28 cellular contexts compared by ENCODE assay signal in genomic region chr4:76232681-76233080, GRCh38. TPM values are rescaled to one million over a fixed set of nuclear protein-coding genes. Genes with fewer than 3 reads are reported as not detected.
DNase-seq lines count a peak whose midpoint lies in the region; ATAC-seq, FAIRE-seq and TF ChIP-seq lines count a peak whose summit lies in the region.
"Had no signal": no experiment of that assay in that cellular context is flagged by ENCODE, and none has a peak within 500 bp of the region (broad histone marks: within the 10 kb centered on the region; RNA-seq: fewer than 3 reads in every experiment).

No MANE protein-coding gene starts in this region.

- no TSS peak for BruUV-seq in K562 (replicated peaks; lab: Mats Ljungman, UMichigan)

- intact Hi-C loops in K562 (cut with micrococcal nuclease), result loop anchor here (2.0 kb wide), 1 partner anchor 18 kb away; no protein-coding TSS in a partner anchor

- H3K4me3 ChIP-seq in ACC112 (ENCODE audit: low read depth, low read length) (no peak overlapping the region), HUES64 (ENCODE audit: low read length) (peak overlapping the region; percentile 47), K562 (peak overlapping the region; percentile 61), iPS-18a (ENCODE audit: low read length) (peak overlapping the region; percentile 66), tibial nerve (no peak overlapping the region)
- H3K4me3 ChIP-seq: HAP-1, transverse colon had no signal

- FAIRE-seq in K562 (lab: Jason Lieb, UNC), result no peak
- FAIRE-seq: bronchial epithelial cell, endothelial cell of umbilical vein, GM18507 had no signal

- ATAC-seq in K562 (no peak), HG03039 (IDR thresholded peaks at IDR 0.05; ENCODE audit: unreplicated experiment) (no peak)
- ATAC-seq: activated CD8-positive, alpha-beta T cell treated with anti-CD3 and anti-CD28 coated beads, Interleukin-2, amount 10 ng/mL, durations not matched to agents 7 days and 5 days; activated naive CD4-positive, alpha-beta T cell treated with anti-CD3 and anti-CD28 coated beads, Interleukin-2, amount 50 U/mL, for 72 hours; CD8-positive, alpha-beta T cell; Panc1; sciatic nerve had no signal

- DNase-seq in K562 (ENCODE audit: extremely low read depth in 1 of 4, low spot score in 3 of 4) (no peak), tibial nerve (ENCODE audit: low spot score in 2 of 2) (no peak), DMS153 treated with DMSO at 0.1 percent for 48 hours (lab: John Stamatoyannopoulos, UW; ENCODE audit: unreplicated experiment) (no peak), NCI-H2227 treated with DMSO at 0.1 percent for 48 hours (lab: John Stamatoyannopoulos, UW) (no peak)
- DNase-seq: activated CD8-positive, alpha-beta T cell treated with anti-CD3 and anti-CD28 coated beads, Interleukin-2, amount 10 ng/mL, durations not matched to agents 7 days and 5 days; BE2C; CD8-positive, alpha-beta T cell; DMS 273 treated with DMSO at 0.1 percent for 48 hours; NCI-H1092; NCI-H187; NCI-H524 treated with DMSO at 0.1 percent for 48 hours; Right ventricle myocardium superior; stimulated activated CD4-positive, alpha-beta T cell treated with anti-CD3 and anti-CD28 coated beads, Interleukin-4, amount 100 ng/mL, for 1 hour; transverse colon had no signal

- no peak for TF ChIP-seq POLR2A in K562 (conservative IDR thresholded peaks at IDR 0.05)
- TF ChIP-seq POLR2A in tibial nerve (IDR thresholded peaks at IDR 0.05), result no peak

- TF ChIP-seq CTCF in K562 (IDR thresholded peaks at IDR 0.05 in 2 of 3, conservative IDR thresholded peaks at IDR 0.05 in 1 of 3; ENCODE audit: insufficient read depth in 2 of 3, low read depth in 1 of 3, low read length in 3 of 3), result no peak
- no peak for TF ChIP-seq CTCF in tibial nerve (IDR thresholded peaks at IDR 0.05)

- H3K9ac ChIP-seq in HUES64 (ENCODE audit: low read depth, low read length) (no peak overlapping the region), K562 (ENCODE audit: insufficient read depth in 1 of 2, low read depth in 2 of 2, low read length in 2 of 2) (peak overlapping the region in 1 of 2 experiments; percentile 81; a peak in 2 of 4 replicates), iPS-18a (ENCODE audit: low read length) (no peak overlapping the region)

- 90% methylated on average over 1 of the region's 1 CpG for WGBS in HUES64
- WGBS in K562 (ENCODE audit: insufficient coverage, low coverage, missing lambda C conversion rate), result 9% methylated on average over 1 of the region's 1 CpG
- 81 to 88% methylated on average over 1 of the region's 1 CpG for WGBS in tibial nerve, 2 donors

- H3K27ac ChIP-seq in ACC112 (ENCODE audit: low read depth, low read length) (no peak overlapping the region), HUES64 (ENCODE audit: low read depth, low read length) (no peak overlapping the region), K562 (ENCODE audit: extremely low read depth, low read depth, low read length) (no peak overlapping the region; the same call in 2 of the 3 replicates), iPS-18a (ENCODE audit: low read length) (no peak overlapping the region), tibial nerve (no peak overlapping the region)
- H3K27ac ChIP-seq: neutrophil had no signal

- H3K79me2 ChIP-seq in ACC112 (ENCODE audit: control insufficient read depth, insufficient read depth, low read length, unreplicated experiment), result no peaks in the 10 kb centered on the region
- H3K79me2 ChIP-seq in K562 (ENCODE audit: control insufficient read depth, insufficient read depth, low read length), result peaks cover 30% of the 10 kb centered on the region

- H3K9me3 ChIP-seq in HUES64 (ENCODE audit: insufficient read depth, low read depth, low read length) (peaks cover 16% of the 10 kb centered on the region), K562 (replicated peaks; ENCODE audit: control insufficient read depth, insufficient read depth, low read depth, low read length) (peaks cover 11% of the 10 kb centered on the region), iPS-18a (ENCODE audit: control insufficient read depth, low read depth, low read length) (peaks cover 3% of the 10 kb centered on the region), tibial nerve (peaks cover 0 to 16% (median 0%) of the 10 kb centered on the region in 4 donors)
- H3K9me3 ChIP-seq: BE2C, neutrophil had no signal

- H4K20me1 ChIP-seq in K562 (replicated peaks; ENCODE audit: control insufficient read depth, insufficient read depth, low read length), result no peaks in the 10 kb centered on the region

- H2AFZ ChIP-seq in ACC112 (ENCODE audit: low read length, unreplicated experiment) (peak overlapping the region; percentile 12), K562 (ENCODE audit: low read depth, low read length) (no peak overlapping the region; the same call in 1 of the 2 replicates)

- in situ Hi-C loops in K562 (cut with MboI), result no loop called here

- POLR2A ChIA-PET in K562 (lab: Yijun Ruan, JAX), result interaction anchor here (0.7 kb wide), 1 partner anchor 19 kb away, joined by 3 read pairs; the partner anchor contains the start of gene SCARB2

- TF ChIP-seq EP300 in K562 (IDR thresholded peaks at IDR 0.05; ENCODE audit: low read length) (no peak), tibial nerve (IDR thresholded peaks at IDR 0.05) (no peak)

- no peak for TF ChIP-seq RAD21 in K562 (CRISPR knock-in tag; conservative IDR thresholded peaks at IDR 0.05 in 1 of 2, IDR thresholded peaks at IDR 0.05 in 1 of 2)

- H3K36me3 ChIP-seq in ACC112 (ENCODE audit: insufficient read depth, low read length) (no peaks in the 10 kb centered on the region), HUES64 (ENCODE audit: insufficient read depth, low read length) (peaks cover 11% of the 10 kb centered on the region), K562 (ENCODE audit: control insufficient read depth, insufficient read depth, low read length) (peaks cover 24% of the 10 kb centered on the region), iPS-18a (ENCODE audit: control insufficient read depth, low read depth, low read length) (peaks cover 4% of the 10 kb centered on the region), tibial nerve (no peaks in the 10 kb centered on the region)
- H3K36me3 ChIP-seq: BE2C, HAP-1, neutrophil, transverse colon had no signal

- H3K27me3 ChIP-seq in ACC112 (ENCODE audit: insufficient read depth, low read length) (no peaks in the 10 kb centered on the region), HUES64 (ENCODE audit: insufficient read depth, low read length) (no peaks in the 10 kb centered on the region), K562 (ENCODE audit: control insufficient read depth in 2 of 2, insufficient read depth in 2 of 2, low read length in 2 of 2) (no peaks in the 10 kb centered on the region), iPS-18a (ENCODE audit: control insufficient read depth, insufficient read depth, low read length) (no peaks in the 10 kb centered on the region), tibial nerve (no peaks in the 10 kb centered on the region)
- H3K27me3 ChIP-seq: BE2C, neutrophil, transverse colon had no signal

- H3K4me2 ChIP-seq in K562 (ENCODE audit: insufficient read depth, low read length), result peak overlapping the region; percentile 92

- CTCF ChIA-PET in K562 (lab: Yijun Ruan, JAX; ENCODE audit: low intra/inter-chr PET ratio), result no interaction called here

- H3K9me1 ChIP-seq in K562 (ENCODE audit: control insufficient read depth, insufficient read depth, low read length), result no peaks in the 10 kb centered on the region

- H3K4me1 ChIP-seq in ACC112 (ENCODE audit: control insufficient read depth, insufficient read depth, low read length, unreplicated experiment), result peaks cover 24% of the 10 kb centered on the region
- peaks cover 22% of the 10 kb centered on the region for H3K4me1 ChIP-seq in HUES64 (ENCODE audit: insufficient read depth, low read length)
- H3K4me1 ChIP-seq in K562 (replicated peaks in 1 of 2; ENCODE audit: control insufficient read depth in 2 of 2, insufficient read depth in 2 of 2, low read length in 2 of 2), result peaks cover 0 to 3% of the 10 kb centered on the region in 2 experiments; a peak in 1 of 5 replicates
- H3K4me1 ChIP-seq in iPS-18a (ENCODE audit: control insufficient read depth, low read depth, low read length), result peaks cover 23% of the 10 kb centered on the region
- H3K4me1 ChIP-seq in tibial nerve, result no peaks in the 10 kb centered on the region
- H3K4me1 ChIP-seq: BE2C had no signal

RNA-seq across cellular contexts. Expression of gene FAM47E, which starts 18.8 kb away (rescaled TPM):
- 0.80 TPM for polyA plus RNA-seq in HUES64 (2013, experiment 1 of 2)
- 3.2 TPM for polyA plus RNA-seq in HUES64 (2013, experiment 2 of 2)
- total RNA-seq in K562 (2011; cell fraction: chromatin; rRNA removed; ENCODE audit: low replicate concordance), result 1.3 and 1.8 TPM in 2 replicates
- 0.50 and 0.66 TPM in 2 replicates for total RNA-seq in K562 (2011; cell fraction: nucleolus; rRNA removed)
- total RNA-seq in K562 (2011; cell fraction: nucleoplasm; rRNA removed), result 1.5 and 5.1 TPM in 2 replicates
- total RNA-seq in K562 (2014; rRNA removed), result 3.6 and 3.7 TPM in 2 replicates
- 6.4 and 7.4 TPM in 2 replicates for total RNA-seq in K562 (2014; rRNA removed; fragmentation: Illumina TruSeq; extraction: Trizol)
- 12.0 and 15.6 TPM in 2 replicates for total RNA-seq in K562 (2015; rRNA removed; fragmentation: Illumina TruSeq; extraction: Trizol)
- 3.7 and 4.8 TPM in 2 replicates for total RNA-seq in K562 (2021)
- polyA plus RNA-seq in K562 (2011; rRNA removed), result 0.38 and 4.8 TPM in 2 replicates
- polyA plus RNA-seq in K562 (2011; cell fraction: cytosol; rRNA removed), result 1.2 TPM in 1 of 2 replicates, not detected in the other
- polyA plus RNA-seq in K562 (2011; cell fraction: nucleus; rRNA removed), result 0.07 and 1.3 TPM in 2 replicates
- polyA plus RNA-seq in K562 (2012), result 15.5 and 15.6 TPM in 2 replicates
- polyA plus RNA-seq in K562 (2014; fragmentation: Illumina TruSeq; extraction: Trizol), result 5.5 and 6.9 TPM in 2 replicates
- polyA plus RNA-seq in K562 (2014; fragmentation: Nextera tagmentation; extraction: Ambion mirVana), result 10 to 100 TPM; 11.8 to 12.4 TPM
- 5.0 and 5.9 TPM in 2 replicates for polyA plus RNA-seq in K562 (2014; rRNA removed)
- 0.27 and 3.5 TPM in 2 replicates for polyA minus RNA-seq in K562 (2011; rRNA and poly(A)+ RNA removed)
- 1.0 TPM in 1 of 2 replicates, not detected in the other for polyA minus RNA-seq in K562 (2011; cell fraction: cytosol; rRNA and poly(A)+ RNA removed)
- 0.56 and 0.81 TPM in 2 replicates for polyA minus RNA-seq in K562 (2011; cell fraction: nucleus; rRNA and poly(A)+ RNA removed)
- total RNA-seq in tibial nerve, result 1 to 10 TPM in 3 of 4 donors, under 1 TPM in 1; 0.30 to 4.6 (median 1.5) TPM
- total RNA-seq: activated CD8-positive, alpha-beta T cell treated with anti-CD3 and anti-CD28 coated beads, Interleukin-2, amount 10 ng/mL, durations not matched to agents 7 days and 5 days; activated naive CD4-positive, alpha-beta T cell treated with anti-CD3 and anti-CD28 coated beads, Interleukin-2, amount 50 U/mL, for 72 hours; T-helper 2 cell treated with Interferon-gamma antibody and Interleukin-4, amounts not matched to agents 100 ng/mL and 5 ng/mL, for 36 hours had no signal
- polyA plus RNA-seq: endothelial cell of umbilical vein, IgD-negative memory B cell had no signal

RNA-seq across cellular contexts. Expression of gene SCARB2, which starts 19.1 kb away (rescaled TPM):
- 26.0 TPM for polyA plus RNA-seq in HUES64 (2013, experiment 1 of 2)
- polyA plus RNA-seq in HUES64 (2013, experiment 2 of 2), result 37.6 TPM
- 31.3 and 49.9 TPM in 2 replicates for total RNA-seq in K562 (2011; cell fraction: chromatin; rRNA removed; ENCODE audit: low replicate concordance)
- 18.7 and 26.6 TPM in 2 replicates for total RNA-seq in K562 (2011; cell fraction: nucleolus; rRNA removed)
- total RNA-seq in K562 (2011; cell fraction: nucleoplasm; rRNA removed), result 35.0 and 62.6 TPM in 2 replicates
- 17.8 and 17.9 TPM in 2 replicates for total RNA-seq in K562 (2014; rRNA removed)
- 19.3 and 20.0 TPM in 2 replicates for total RNA-seq in K562 (2014; rRNA removed; fragmentation: Illumina TruSeq; extraction: Trizol)
- total RNA-seq in K562 (2015; rRNA removed; fragmentation: Illumina TruSeq; extraction: Trizol), result 25.8 TPM in 2 replicates
- total RNA-seq in K562 (2021), result 16.6 and 18.4 TPM in 2 replicates
- 17.3 and 21.0 TPM in 2 replicates for polyA plus RNA-seq in K562 (2011; rRNA removed)
- 5.9 and 9.0 TPM in 2 replicates for polyA plus RNA-seq in K562 (2011; cell fraction: cytosol; rRNA removed)
- polyA plus RNA-seq in K562 (2011; cell fraction: nucleus; rRNA removed), result 10.3 and 14.5 TPM in 2 replicates
- polyA plus RNA-seq in K562 (2012), result 14.0 and 25.8 TPM in 2 replicates
- polyA plus RNA-seq in K562 (2014; fragmentation: Illumina TruSeq; extraction: Trizol), result 16.9 and 18.9 TPM in 2 replicates
- 1 to 10 TPM; 6.1 to 8.8 TPM for polyA plus RNA-seq in K562 (2014; fragmentation: Nextera tagmentation; extraction: Ambion mirVana)
- 10.1 and 14.9 TPM in 2 replicates for polyA plus RNA-seq in K562 (2014; rRNA removed)
- 47.7 and 52.6 TPM in 2 replicates for polyA minus RNA-seq in K562 (2011; rRNA and poly(A)+ RNA removed)
- polyA minus RNA-seq in K562 (2011; cell fraction: cytosol; rRNA and poly(A)+ RNA removed), result 10.3 and 19.3 TPM in 2 replicates
- 16.0 and 24.0 TPM in 2 replicates for polyA minus RNA-seq in K562 (2011; cell fraction: nucleus; rRNA and poly(A)+ RNA removed)
- total RNA-seq in tibial nerve, result 100 to 1,000 TPM; 126 to 219 (median 143) TPM

Comparison
In these comparisons a context has a peak if more than half of its experiments do, and no peak if none do; other contexts are left out.
1. H3K4me3 ChIP-seq: peak in HUES64 (single experiment), K562 (single experiment) and iPS-18a (single experiment); none in ACC112 (single experiment) and tibial nerve (0 of 4).